Comparison of ENCODE assay signal across 9 cellular contexts in the genomic region with DNA sequence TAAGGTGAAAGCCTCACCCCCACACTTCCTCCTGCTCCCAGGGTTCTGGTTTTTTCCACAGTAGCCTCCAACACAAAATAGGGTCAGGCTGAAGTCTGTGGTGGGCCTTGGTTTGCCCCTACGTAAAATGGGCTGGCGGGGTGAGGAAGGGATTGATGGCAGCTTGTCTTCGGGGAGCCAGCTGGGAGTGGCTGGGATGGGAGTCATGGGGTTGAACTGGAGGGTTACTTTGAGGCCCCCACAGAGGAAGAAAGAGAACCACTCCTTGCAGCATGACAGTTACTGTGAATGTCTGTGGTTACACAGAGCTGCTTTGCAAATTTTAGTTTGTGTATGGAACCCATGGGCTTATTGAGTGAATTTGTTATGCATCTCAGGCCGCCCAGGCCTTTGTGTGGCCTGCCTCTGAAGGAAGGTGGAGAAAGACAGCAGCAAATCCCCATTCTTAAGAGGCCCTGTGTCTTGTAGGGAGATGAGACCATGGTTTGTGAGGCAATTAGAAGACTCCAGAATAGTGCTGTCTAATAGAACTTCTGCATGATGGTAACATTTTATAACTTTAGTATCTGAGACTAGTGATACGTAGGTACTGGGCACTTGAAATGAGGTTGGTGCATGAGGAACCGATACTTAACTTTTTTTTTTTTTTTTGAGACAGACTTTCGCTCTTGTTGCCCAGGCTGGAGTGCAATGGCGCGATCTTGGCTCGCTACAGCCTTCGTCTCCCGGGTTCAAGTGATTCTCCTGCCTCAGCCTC. TPM values are rescaled to one million over a fixed set of nuclear protein-coding genes. Genes with fewer than 3 reads are reported as not detected.
DNase-seq lines count a peak whose midpoint lies in the region; ATAC-seq and TF ChIP-seq lines count a peak whose summit lies in the region.
"Had no signal": no experiment of that assay in that cellular context is flagged by ENCODE, and none has a peak within 500 bp of the region (broad histone marks: within the 10 kb centered on the region; RNA-seq: fewer than 3 reads in every experiment).

No MANE protein-coding gene starts in this region.

- TF ChIP-seq CTCF in brain (conservative IDR thresholded peaks at IDR 0.05) (no peak), vagina (IDR thresholded peaks at IDR 0.05) (no peak), BE2C (IDR thresholded peaks at IDR 0.05; ENCODE audit: low read depth, low read length) (no peak)

- H3K9me3 Mint-ChIP-seq in brain, result no peaks in the 10 kb centered on the region

- no peak overlapping the region for H3K4me3 ChIP-seq in vagina
- no peak overlapping the region for H3K4me3 ChIP-seq in BE2C (ENCODE audit: low read depth, low read length)

- ATAC-seq in left ventricle myocardium superior, result no peak
- peak; percentile 45 for ATAC-seq in HG03378 (IDR thresholded peaks at IDR 0.05; ENCODE audit: unreplicated experiment)
- ATAC-seq in HG03025 (IDR thresholded peaks at IDR 0.05; ENCODE audit: low FRiP score, unreplicated experiment), result no peak

- H3K27me3 ChIP-seq in vagina (no peaks in the 10 kb centered on the region), BE2C (no peaks in the 10 kb centered on the region)

- peaks cover 42% of the 10 kb centered on the region for H3K36me3 Mint-ChIP-seq in brain

- no peak for TF ChIP-seq POLR2A in vagina (IDR thresholded peaks at IDR 0.05)

- intact Hi-C loops in left ventricle myocardium superior (cut with micrococcal nuclease), result no loop called here
- intact Hi-C loops in cardiac septum (cut with DNase I), result no loop called here
- intact Hi-C loops in vagina (cut with DNase I), result no loop called here

- H3K4me1 ChIP-seq in vagina (peaks cover 75% of the 10 kb centered on the region), BE2C (peaks cover 8% of the 10 kb centered on the region)

- peak; percentile 13 for DNase-seq in left ventricle myocardium superior
- no peak for DNase-seq in cardiac septum (ENCODE audit: low spot score)
- no peak for DNase-seq in vagina (ENCODE audit: extremely low spot score in 2 of 2)
- DNase-seq in ecto neural progenitor cell (ENCODE audit: low spot score), result no peak
- no peak for DNase-seq in BE2C
- DNase-seq: NCI-H446 treated with DMSO at 0.1 percent for 48 hours had no signal

- H3K27ac ChIP-seq in vagina, result peak overlapping the region; percentile 99

- H3K9me3 ChIP-seq in vagina (no peaks in the 10 kb centered on the region), BE2C (no peaks in the 10 kb centered on the region)

- peaks cover 3% of the 10 kb centered on the region for H3K27me3 Mint-ChIP-seq in brain

- peak overlapping the region in 2 of 5 experiments; percentile 18 to 39 for H3K4me3 Mint-ChIP-seq in brain

- H3K36me3 ChIP-seq in vagina (peaks cover 0 to 34% of the 10 kb centered on the region in 2 donors), BE2C (peaks cover 49% of the 10 kb centered on the region)

- H3K4me1 Mint-ChIP-seq in brain, result peaks cover 64% of the 10 kb centered on the region

- H3K27ac Mint-ChIP-seq in brain, result peak overlapping the region in 4 of 5 experiments; percentile 70 to 78 (median 77)

RNA-seq across cellular contexts. Expression of a gene that starts 8.1 kb away (rescaled TPM):
- total RNA-seq in left ventricle myocardium superior (117 TPM), cardiac septum (99.6 TPM), vagina (126 TPM)
- 97.4 TPM for polyA plus RNA-seq in brain (ENCODE audit: insufficient read depth, low read depth, low replicate concordance)
- 148 TPM for polyA plus RNA-seq in BE2C (2012; ENCODE audit: insufficient read depth, insufficient read length, low read depth)
